In the genomic region with DNA sequence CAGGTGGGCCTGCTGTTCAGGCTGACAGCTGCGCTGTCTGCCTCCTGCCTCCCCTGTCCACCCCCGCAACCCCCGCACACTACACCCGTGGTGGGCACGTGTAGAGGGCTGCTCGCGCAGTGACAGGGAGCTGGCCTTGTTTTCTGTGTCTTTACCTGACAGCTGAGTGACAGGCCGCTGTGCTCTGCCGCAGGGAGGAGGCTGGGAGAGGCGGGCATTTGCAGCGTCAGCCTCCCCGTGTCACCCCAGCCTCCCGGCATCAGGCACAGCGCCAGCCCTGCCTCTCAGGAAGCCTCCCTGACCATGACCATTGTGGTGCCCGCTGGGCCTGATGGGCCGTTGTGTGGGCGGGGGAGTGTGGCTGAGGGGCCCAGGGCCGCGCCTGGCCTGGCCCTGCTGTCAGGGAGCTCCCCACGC, we compare ENCODE assay signal across 14 cellular contexts. TPM values are rescaled to one million over a fixed set of nuclear protein-coding genes. Genes with fewer than 3 reads are reported as not detected.
DNase-seq lines count a peak whose midpoint lies in the region; ATAC-seq and TF ChIP-seq lines count a peak whose summit lies in the region.
"Had no signal": no experiment of that assay in that cellular context is flagged by ENCODE, and none has a peak within 500 bp of the region (broad histone marks: within the 10 kb centered on the region; RNA-seq: fewer than 3 reads in every experiment).

No MANE protein-coding gene starts in this region.

- no peak overlapping the region for H3K14ac ChIP-seq in mesenchymal stem cell (ENCODE audit: low read length in 2 of 2)

- H4K8ac ChIP-seq in mesenchymal stem cell (ENCODE audit: low read length): peak overlapping the region; percentile 30

- no peak overlapping the region for H2BK15ac ChIP-seq in mesenchymal stem cell (ENCODE audit: low read depth, poor library complexity, severe bottlenecking)

- H3K79me1 ChIP-seq in mesenchymal stem cell (replicated peaks; ENCODE audit: low read length, poor library complexity, severe bottlenecking): peaks cover 67% of the 10 kb centered on the region

- H3K4me2 ChIP-seq in mesenchymal stem cell (ENCODE audit: low read length, poor library complexity, severe bottlenecking): no peak overlapping the region

- H3K23ac ChIP-seq in mesenchymal stem cell (ENCODE audit: low read length in 2 of 2): no peak overlapping the region

- H4K91ac ChIP-seq in mesenchymal stem cell (ENCODE audit: low read length): peak overlapping the region; percentile 47

- intact Hi-C loops in spleen (cut with DNase I; ENCODE audit: low total_unique reads): no loop called here

- peaks cover 41% of the 10 kb centered on the region for H3K4me1 ChIP-seq in mesenchymal stem cell (ENCODE audit: control insufficient read depth, insufficient read depth, low read depth, low read length)
- peaks cover 0 to 47% (median 22%) of the 10 kb centered on the region in 6 donors for H3K4me1 ChIP-seq in spleen

- no peak for TF ChIP-seq POLR2A in spleen (IDR thresholded peaks at IDR 0.05)

- peak overlapping the region in 1 of 2 experiments; percentile 4 for H3K18ac ChIP-seq in mesenchymal stem cell (ENCODE audit: low read depth in 1 of 2, low read length in 2 of 2)

- H2BK120ac ChIP-seq in mesenchymal stem cell (ENCODE audit: low read depth, low read length): no peak overlapping the region

- 93% methylated on average over 19 of the region's 20 CpGs for WGBS in mesenchymal stem cell
- 38 to 65% (median 54%) methylated on average over 6 to 20 of the region's 20 CpGs for WGBS in spleen, 5 donors

- H3K9me3 ChIP-seq in mesenchymal stem cell (ENCODE audit: control insufficient read depth, low read length): no peaks in the 10 kb centered on the region
- no peaks in the 10 kb centered on the region for H3K9me3 ChIP-seq in spleen

- no peak overlapping the region for H2AK5ac ChIP-seq in mesenchymal stem cell (ENCODE audit: low read length, severe bottlenecking)

- no peaks in the 10 kb centered on the region for H3K27me3 ChIP-seq in mesenchymal stem cell (ENCODE audit: control insufficient read depth in 1 of 2, insufficient read depth in 1 of 2, low read length in 2 of 2)
- no peaks in the 10 kb centered on the region for H3K27me3 ChIP-seq in spleen (replicated peaks in 1 of 7)

- no peak overlapping the region for H3K9ac ChIP-seq in mesenchymal stem cell (ENCODE audit: low read length)

- H2AFZ ChIP-seq in mesenchymal stem cell (ENCODE audit: low read depth, low read length): no peak overlapping the region

- TF ChIP-seq CTCF in spleen (IDR thresholded peaks at IDR 0.05 in 8 of 11, conservative IDR thresholded peaks at IDR 0.05 in 3 of 11): no peak
- TF ChIP-seq CTCF in GM13976 (IDR thresholded peaks at IDR 0.05; ENCODE audit: borderline replicate concordance, control extremely low read depth, extremely low read depth, insufficient read depth, missing control alignments): no peak

- H2BK12ac ChIP-seq in mesenchymal stem cell (ENCODE audit: low read length in 2 of 2): no peak overlapping the region

- H3K27ac ChIP-seq in mesenchymal stem cell (ENCODE audit: low read length, poor library complexity, severe bottlenecking): no peak overlapping the region
- peak overlapping the region in 5 of 8 donors; percentile 3 to 43 (median 15) for H3K27ac ChIP-seq in spleen

- H3K36me3 ChIP-seq in mesenchymal stem cell (ENCODE audit: control insufficient read depth in 1 of 2, insufficient read depth in 2 of 2, low read depth in 1 of 2, low read length in 2 of 2) (peaks cover 23 to 68% of the 10 kb centered on the region in 2 experiments), spleen (peaks cover 0 to 14% (median 0%) of the 10 kb centered on the region in 6 donors)

- in situ Hi-C loops in GM13976 (cut with MboI; ENCODE audit: low sequenced_read_pairs, unreplicated experiment): no loop called here

- H2BK5ac ChIP-seq in mesenchymal stem cell (ENCODE audit: low read depth, low read length, poor library complexity, severe bottlenecking): no peak overlapping the region

- H3K4ac ChIP-seq in mesenchymal stem cell (ENCODE audit: low read depth in 1 of 2, low read length in 2 of 2): no peak overlapping the region

- H3K4me3 ChIP-seq in mesenchymal stem cell (ENCODE audit: insufficient read depth in 1 of 2, low read depth in 1 of 2, low read length in 2 of 2): no peak overlapping the region
- peak overlapping the region in 1 of 8 donors; percentile 16 for H3K4me3 ChIP-seq in spleen

- ATAC-seq in GM18502 (IDR thresholded peaks at IDR 0.05; ENCODE audit: poor library complexity, unreplicated experiment): no peak
- ATAC-seq: stimulated activated naive CD8-positive, alpha-beta T cell treated with anti-CD3 and anti-CD28 coated beads, Interleukin-15, Interleukin-2, amounts not matched to agents 100 U/mL and 50 U/mL, for 24 hours had no signal

- peak; percentile 30 for DNase-seq in NCI-H2227 treated with DMSO at 0.1 percent for 48 hours (lab: John Stamatoyannopoulos, UW)
- peak; percentile 48 for DNase-seq in dermis blood vessel endothelial cell
- no peak for DNase-seq in mesenchymal stem cell
- peak; percentile 86 for DNase-seq in spleen
- DNase-seq in GM13976 (ENCODE audit: low spot score): no peak
- DNase-seq in activated CD4-positive, alpha-beta T cell treated with anti-CD3 and anti-CD28 coated beads for 1 hour: no peak
- DNase-seq in ecto neural progenitor cell (ENCODE audit: low spot score): no peak
- DNase-seq: activated gamma-delta T cell treated with Interleukin-2 at 50 U/mL for 16 hours; GDM1; NCI-H187; stimulated activated CD4-positive, alpha-beta T cell treated with anti-CD3 and anti-CD28 coated beads, Interleukin-4, amount 100 ng/mL, for 4 hours; stimulated activated naive CD8-positive, alpha-beta T cell treated with anti-CD3 and anti-CD28 coated beads, Interleukin-15, Interleukin-2, amounts not matched to agents 100 U/mL and 50 U/mL, for 24 hours had no signal

RNA-seq across cellular contexts. Expression of a gene that starts 32.0 kb away (rescaled TPM):
- total RNA-seq in dermis blood vessel endothelial cell: 6.7 and 7.8 TPM in 2 replicates
- polyA plus RNA-seq in mesenchymal stem cell (2013, experiment 1 of 2): 2.6 TPM
- polyA plus RNA-seq in mesenchymal stem cell (2013, experiment 2 of 2): 3.0 TPM
- 10 to 100 TPM; 28.1 to 79.8 (median 41.3) TPM for total RNA-seq in spleen
- polyA plus RNA-seq in spleen: 10 to 100 TPM; 13.5 to 28.2 (median 21.7) TPM

RNA-seq across cellular contexts. Expression of a gene that starts 36.1 kb away (rescaled TPM):
- total RNA-seq in dermis blood vessel endothelial cell (25.0 and 55.4 TPM in 2 replicates), spleen (10 to 100 TPM; 21.5 to 48.5 (median 41.6) TPM)
- 69.6 TPM for polyA plus RNA-seq in mesenchymal stem cell (2013, experiment 1 of 2)
- 65.7 TPM for polyA plus RNA-seq in mesenchymal stem cell (2013, experiment 2 of 2)
- 10 to 100 TPM in 1 of 3 donors, 1 to 10 TPM in 2; 5.1 to 17.0 (median 6.3) TPM for polyA plus RNA-seq in spleen
- total RNA-seq: T-helper 1 cell treated with Interleukin-12 subunit alpha and Interleukin-12 subunit beta and Interleukin-4 antibody, amounts not matched to agents 30 ng/mL and 1 ng/mL, for 36 hours had no signal

Comparison
In these comparisons a context has a peak if more than half of its experiments do, and no peak if none do; other contexts are left out.
1. DNase-seq: peak in NCI-H2227 treated with DMSO at 0.1 percent for 48 hours (single experiment), dermis blood vessel endothelial cell (single experiment) and spleen (single experiment); none in mesenchymal stem cell (single experiment), GM13976 (single experiment), activated CD4-positive, alpha-beta T cell treated with anti-CD3 and anti-CD28 coated beads for 1 hour (single experiment) and ecto neural progenitor cell (single experiment).